24 cellular contexts compared by ENCODE assay signal in the genomic region with DNA sequence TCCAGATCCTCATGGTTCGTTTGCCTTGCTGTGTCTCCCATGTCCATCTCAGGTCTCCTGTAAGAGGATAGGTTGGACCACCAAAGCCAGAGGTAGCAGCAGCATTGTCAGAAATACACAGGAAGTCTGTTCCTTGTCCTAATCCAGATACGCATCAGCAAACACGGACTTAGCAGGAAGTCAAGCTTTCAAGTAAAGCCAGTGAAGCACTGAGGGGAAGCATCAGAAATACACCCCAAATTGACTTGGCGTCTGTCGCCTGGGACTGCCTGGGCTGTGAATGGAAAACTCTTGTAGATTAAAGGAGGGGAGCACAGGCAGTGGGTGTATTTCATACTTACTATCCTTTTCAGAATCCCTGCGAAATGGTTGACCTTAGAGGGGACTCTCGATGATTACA.
"Had no signal": no experiment of that assay in that cellular context is flagged by ENCODE, and none has a peak within 500 bp of the region (broad histone marks: within the 10 kb centered on the region; RNA-seq: fewer than 3 reads in every experiment).

No MANE protein-coding gene starts in this region.

- DNase-seq: activated CD4-positive, alpha-beta T cell treated with anti-CD3 and anti-CD28 coated beads, Interleukin-2, amount 10 ng/mL, durations not matched to agents 24 days and 14 days; activated CD8-positive, alpha-beta memory T cell treated with anti-CD3 and anti-CD28 coated beads, Interleukin-2, amount 10 ng/mL, durations not matched to agents 7 days and 5 days; activated CD8-positive, alpha-beta T cell treated with anti-CD3 and anti-CD28 coated beads for 36 hours; activated effector memory CD4-positive, alpha-beta T cell treated with anti-CD3 and anti-CD28 coated beads, Interleukin-2, amount 50 U/mL, for 16 hours; activated naive CD4-positive, alpha-beta T cell treated with anti-CD3 and anti-CD28 coated beads, Interleukin-2, amount 50 U/mL, for 16 hours; activated naive CD8-positive, alpha-beta T cell treated with anti-CD3 and anti-CD28 coated beads, Interleukin-2, amount 50 U/mL, for 24 hours; activated T-cell treated with anti-CD3 and anti-CD28 coated beads for 4 hours; body of pancreas; effector CD8-positive, alpha-beta T cell; foreskin keratinocyte; left ventricle myocardium superior; mammary epithelial cell; right lobe of liver; stimulated activated CD4-positive, alpha-beta T cell treated with anti-CD3 and anti-CD28 coated beads, Interleukin-1b, Interleukin-23, amount 100 ng/mL, for 48 hours; stimulated activated naive CD8-positive, alpha-beta T cell treated with anti-CD3 and anti-CD28 coated beads, Interleukin-15, amount 100 ng/mL, for 72 hours; T-cell had no signal

- H3K4me1 ChIP-seq: body of pancreas, foreskin keratinocyte, parathyroid adenoma, right lobe of liver, tibial nerve had no signal

- H3K4me1 Mint-ChIP-seq: activated CD4-positive, alpha-beta T cell treated with anti-CD3 and anti-CD28 coated beads, Interleukin-2, amount 10 ng/mL, durations not matched to agents 24 days and 14 days; activated CD8-positive, alpha-beta memory T cell treated with anti-CD3 and anti-CD28 coated beads, Interleukin-2, amount 10 ng/mL, durations not matched to agents 7 days and 5 days; activated naive CD8-positive, alpha-beta T cell treated with anti-CD3 and anti-CD28 coated beads, Interleukin-2, amount 50 U/mL, for 24 hours; stimulated activated effector memory CD8-positive, alpha-beta T cell treated with anti-CD3 and anti-CD28 coated beads, Interleukin-12 subunit alpha, Interleukin-12 subunit beta, amount 100 ng/mL, for 72 hours; stimulated activated naive CD8-positive, alpha-beta T cell treated with anti-CD3 and anti-CD28 coated beads, Interleukin-15, amount 100 ng/mL, for 72 hours; T-cell had no signal

- H3K27me3 ChIP-seq: body of pancreas, cardiac muscle cell, foreskin keratinocyte, right lobe of liver, tibial nerve had no signal

- H3K9me3 ChIP-seq: body of pancreas, right lobe of liver had no signal

- ATAC-seq: activated CD4-positive, CD25-positive, alpha-beta regulatory T cell treated with anti-CD3 and anti-CD28 coated beads, Interleukin-2, amount 50 U/mL, for 24 hours; activated CD8-positive, alpha-beta memory T cell treated with anti-CD3 and anti-CD28 coated beads, Interleukin-2, amount 10 ng/mL, durations not matched to agents 7 days and 5 days; activated CD8-positive, alpha-beta T cell treated with anti-CD3 and anti-CD28 coated beads for 36 hours; activated naive CD8-positive, alpha-beta T cell treated with anti-CD3 and anti-CD28 coated beads, Interleukin-2, amount 50 U/mL, for 24 hours; body of pancreas; foreskin keratinocyte; left ventricle myocardium superior; natural killer cell treated with Interleukin-12 subunit alpha and Interleukin-12 subunit beta and Interleukin-15 and Interleukin-18, amount 100 ng/mL, for 72 hours; right lobe of liver; stimulated activated effector memory CD8-positive, alpha-beta T cell treated with anti-CD3 and anti-CD28 coated beads, Interleukin-12 subunit alpha, Interleukin-12 subunit beta, amount 100 ng/mL, for 72 hours; stimulated activated naive CD8-positive, alpha-beta T cell treated with anti-CD3 and anti-CD28 coated beads, Interleukin-15, amount 100 ng/mL, for 72 hours; T-cell had no signal

- H3K9me3 Mint-ChIP-seq: activated CD4-positive, alpha-beta T cell treated with anti-CD3 and anti-CD28 coated beads, Interleukin-2, amount 10 ng/mL, durations not matched to agents 24 days and 14 days; activated CD8-positive, alpha-beta T cell treated with anti-CD3 and anti-CD28 coated beads for 36 hours; natural killer cell treated with Interleukin-12 subunit alpha and Interleukin-12 subunit beta and Interleukin-15 and Interleukin-18, amount 100 ng/mL, for 72 hours; stimulated activated effector memory CD8-positive, alpha-beta T cell treated with anti-CD3 and anti-CD28 coated beads, Interleukin-12 subunit alpha, Interleukin-12 subunit beta, amount 100 ng/mL, for 72 hours; stimulated activated naive CD8-positive, alpha-beta T cell treated with anti-CD3 and anti-CD28 coated beads, Interleukin-15, amount 100 ng/mL, for 72 hours; T-cell; T-helper 2 cell treated with Interferon-gamma antibody and Interleukin-4, amounts not matched to agents 5 μg/mL and 100 μg/mL, for 36 hours had no signal

- H3K4me3 Mint-ChIP-seq: activated CD4-positive, alpha-beta T cell treated with anti-CD3 and anti-CD28 coated beads, Interleukin-2, amount 10 ng/mL, durations not matched to agents 24 days and 14 days; activated CD8-positive, alpha-beta memory T cell treated with anti-CD3 and anti-CD28 coated beads, Interleukin-2, amount 10 ng/mL, durations not matched to agents 7 days and 5 days; activated CD8-positive, alpha-beta T cell treated with anti-CD3 and anti-CD28 coated beads for 36 hours; activated naive CD8-positive, alpha-beta T cell treated with anti-CD3 and anti-CD28 coated beads, Interleukin-2, amount 50 U/mL, for 24 hours; natural killer cell treated with Interleukin-12 subunit alpha and Interleukin-12 subunit beta and Interleukin-15 and Interleukin-18, amount 100 ng/mL, for 72 hours; stimulated activated effector memory CD8-positive, alpha-beta T cell treated with anti-CD3 and anti-CD28 coated beads, Interleukin-12 subunit alpha, Interleukin-12 subunit beta, amount 100 ng/mL, for 72 hours; stimulated activated naive CD8-positive, alpha-beta T cell treated with anti-CD3 and anti-CD28 coated beads, Interleukin-15, amount 100 ng/mL, for 72 hours; T-cell; T-helper 2 cell treated with Interferon-gamma antibody and Interleukin-4, amounts not matched to agents 5 μg/mL and 100 μg/mL, for 36 hours had no signal

- H3K4me3 ChIP-seq: body of pancreas, cardiac muscle cell, right lobe of liver, skin epidermis, tibial nerve had no signal

- H3K36me3 Mint-ChIP-seq: activated CD8-positive, alpha-beta memory T cell treated with anti-CD3 and anti-CD28 coated beads, Interleukin-2, amount 10 ng/mL, durations not matched to agents 7 days and 5 days; natural killer cell treated with Interleukin-12 subunit alpha and Interleukin-12 subunit beta and Interleukin-15 and Interleukin-18, amount 100 ng/mL, for 72 hours; stimulated activated effector memory CD8-positive, alpha-beta T cell treated with anti-CD3 and anti-CD28 coated beads, Interleukin-12 subunit alpha, Interleukin-12 subunit beta, amount 100 ng/mL, for 72 hours; T-cell had no signal

- H3K79me2 ChIP-seq: parathyroid adenoma had no signal

- H3K9ac ChIP-seq: parathyroid adenoma had no signal

- H2AFZ ChIP-seq: parathyroid adenoma had no signal

- H3K36me3 ChIP-seq: cardiac muscle cell, right lobe of liver, tibial nerve had no signal

- H3K27ac Mint-ChIP-seq: activated CD4-positive, alpha-beta T cell treated with anti-CD3 and anti-CD28 coated beads, Interleukin-2, amount 10 ng/mL, durations not matched to agents 24 days and 14 days; activated CD8-positive, alpha-beta memory T cell treated with anti-CD3 and anti-CD28 coated beads, Interleukin-2, amount 10 ng/mL, durations not matched to agents 7 days and 5 days; activated CD8-positive, alpha-beta T cell treated with anti-CD3 and anti-CD28 coated beads for 36 hours; activated naive CD8-positive, alpha-beta T cell treated with anti-CD3 and anti-CD28 coated beads, Interleukin-2, amount 50 U/mL, for 24 hours; natural killer cell treated with Interleukin-12 subunit alpha and Interleukin-12 subunit beta and Interleukin-15 and Interleukin-18, amount 100 ng/mL, for 72 hours; stimulated activated effector memory CD8-positive, alpha-beta T cell treated with anti-CD3 and anti-CD28 coated beads, Interleukin-12 subunit alpha, Interleukin-12 subunit beta, amount 100 ng/mL, for 72 hours; T-cell; T-helper 2 cell treated with Interferon-gamma antibody and Interleukin-4, amounts not matched to agents 5 μg/mL and 100 μg/mL, for 36 hours had no signal

- H3K27ac ChIP-seq: body of pancreas, cardiac muscle cell, foreskin keratinocyte, parathyroid adenoma, right lobe of liver, skin epidermis, tibial nerve had no signal
